ENCODE assay signal across 22 cellular contexts in the genomic region with DNA sequence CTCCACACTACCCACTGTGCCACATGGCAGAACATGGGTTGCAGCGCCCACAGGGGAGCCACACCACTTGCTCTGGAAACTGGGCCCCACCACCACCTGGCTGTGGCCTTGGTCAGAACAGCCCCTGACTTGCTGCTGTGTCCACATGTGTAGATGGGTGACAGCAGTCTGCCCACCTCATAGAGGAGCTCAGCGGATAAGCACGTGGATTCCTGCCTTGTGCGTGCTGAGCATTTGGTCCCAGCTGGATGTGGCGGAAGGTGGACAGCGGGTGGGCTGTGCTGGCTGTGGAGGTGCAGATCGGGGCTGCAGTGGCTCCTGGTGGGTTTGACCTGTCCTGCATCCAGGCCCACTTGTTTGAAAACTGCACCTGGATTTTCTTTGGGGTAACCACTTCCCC. TPM values are rescaled to one million over a fixed set of nuclear protein-coding genes. Genes with fewer than 3 reads are reported as not detected.
A peak's percentile ranks its signal among the peaks of the same experiment; 100 is the strongest.
DNase-seq lines count a peak whose midpoint lies in the region; ATAC-seq and TF ChIP-seq lines count a peak whose summit lies in the region.
"Had no signal": no experiment of that assay in that cellular context is flagged by ENCODE, and none has a peak within 500 bp of the region (broad histone marks: within the 10 kb centered on the region; RNA-seq: fewer than 3 reads in every experiment).

No MANE protein-coding gene starts in this region.

- H2BK12ac ChIP-seq in mesenchymal stem cell (ENCODE audit: low read length in 2 of 2), result no peak overlapping the region

- H3K36me3 ChIP-seq in brain microvascular endothelial cell (replicated peaks) (no peaks in the 10 kb centered on the region), mesenchymal stem cell (ENCODE audit: control insufficient read depth in 1 of 2, insufficient read depth in 2 of 2, low read depth in 1 of 2, low read length in 2 of 2) (no peaks in the 10 kb centered on the region)

- intact Hi-C loops in right cardiac atrium (cut with DNase I) (no loop called here), cardiac septum (cut with DNase I) (no loop called here)
- intact Hi-C loops in activated naive CD4-positive, alpha-beta T cell treated with anti-CD3 and anti-CD28 coated beads for 36 hours (cut with micrococcal nuclease), result no loop called here

- H3K27ac Mint-ChIP-seq in activated naive CD4-positive, alpha-beta T cell treated with anti-CD3 and anti-CD28 coated beads for 36 hours, result no peak overlapping the region
- H3K27ac Mint-ChIP-seq: B cell; CD4-positive, alpha-beta T cell; CD8-positive, alpha-beta T cell had no signal

- WGBS in right cardiac atrium, result 92% methylated on average over 7 of the region's 7 CpGs
- WGBS in mesenchymal stem cell, result 88% methylated on average over 7 of the region's 7 CpGs

- ATAC-seq in right cardiac atrium, result no peak
- ATAC-seq: A549; CD8-positive, alpha-beta T cell; GM12878 had no signal

- DNase-seq in right cardiac atrium, result peak in 2 of 3 donors; percentile 28 to 40
- no peak for DNase-seq in cardiac septum (ENCODE audit: low spot score)
- DNase-seq in brain microvascular endothelial cell, result no peak
- no peak for DNase-seq in mesenchymal stem cell
- DNase-seq in activated naive CD4-positive, alpha-beta T cell treated with anti-CD3 and anti-CD28 coated beads for 36 hours, result no peak
- DNase-seq: AML-193; CD4-positive, alpha-beta T cell; COR-L47; DMS 273 treated with DMSO at 0.1 percent for 48 hours; DMS153; DMS53; DMS79; DND-41; EL; GDM1 had no signal

- no peak overlapping the region for H3K4me3 Mint-ChIP-seq in activated naive CD4-positive, alpha-beta T cell treated with anti-CD3 and anti-CD28 coated beads for 36 hours
- H3K4me3 Mint-ChIP-seq: B cell; CD4-positive, alpha-beta T cell; CD8-positive, alpha-beta T cell had no signal

- CTCF ChIA-PET in activated naive CD4-positive, alpha-beta T cell treated with anti-CD3 and anti-CD28 coated beads for 36 hours (lab: Charles Lee), result no interaction called here

- H3K27ac ChIP-seq in right cardiac atrium (ENCODE audit: low read length) (no peak overlapping the region), brain microvascular endothelial cell (no peak overlapping the region), mesenchymal stem cell (ENCODE audit: low read length, poor library complexity, severe bottlenecking) (no peak overlapping the region)
- H3K27ac ChIP-seq: 22Rv1; A549; BLaER1 treated with 17β-estradiol and CSF1 and Interleukin-3, amounts not matched to agents 10 nM and 100 nM; C4-2B had no signal

- in situ Hi-C loops in brain microvascular endothelial cell (cut with HindIII; ENCODE audit: low pct_ligation_motif_present, low sequenced_read_pairs), result no loop called here

- H3K4me1 Mint-ChIP-seq in activated naive CD4-positive, alpha-beta T cell treated with anti-CD3 and anti-CD28 coated beads for 36 hours (ENCODE audit: low read depth), result peaks cover 10% of the 10 kb centered on the region

- H3K4me3 ChIP-seq in right cardiac atrium (ENCODE audit: low read length), result no peak overlapping the region
- no peak overlapping the region for H3K4me3 ChIP-seq in brain microvascular endothelial cell (ENCODE audit: low read depth, low read length)
- H3K4me3 ChIP-seq in mesenchymal stem cell (ENCODE audit: insufficient read depth in 1 of 2, low read depth in 1 of 2, low read length in 2 of 2), result no peak overlapping the region
- H3K4me3 ChIP-seq: A549; BLaER1 treated with 17β-estradiol and CSF1 and Interleukin-3, amounts not matched to agents 10 nM and 100 nM; GM12878 had no signal

- no peak overlapping the region for H2BK5ac ChIP-seq in mesenchymal stem cell (ENCODE audit: low read depth, low read length, poor library complexity, severe bottlenecking)

- H2AK5ac ChIP-seq in mesenchymal stem cell (ENCODE audit: low read length, severe bottlenecking), result no peak overlapping the region

- H4K91ac ChIP-seq in mesenchymal stem cell (ENCODE audit: low read length), result peak overlapping the region; percentile 40

- no peak overlapping the region for H3K4ac ChIP-seq in mesenchymal stem cell (ENCODE audit: low read depth in 1 of 2, low read length in 2 of 2)

- no peak overlapping the region for H2BK15ac ChIP-seq in mesenchymal stem cell (ENCODE audit: low read depth, poor library complexity, severe bottlenecking)

- peak; percentile 0 for TF ChIP-seq CTCF in brain microvascular endothelial cell (IDR thresholded peaks at IDR 0.05; ENCODE audit: low read depth, low read length, missing control alignments)

- peaks cover 7% of the 10 kb centered on the region for H3K36me3 Mint-ChIP-seq in activated naive CD4-positive, alpha-beta T cell treated with anti-CD3 and anti-CD28 coated beads for 36 hours (ENCODE audit: low read depth)
- H3K36me3 Mint-ChIP-seq: CD8-positive, alpha-beta T cell had no signal

- H2BK120ac ChIP-seq in mesenchymal stem cell (ENCODE audit: low read depth, low read length), result no peak overlapping the region

- no peak overlapping the region for H3K4me2 ChIP-seq in mesenchymal stem cell (ENCODE audit: low read length, poor library complexity, severe bottlenecking)
- H3K4me2 ChIP-seq: A549; BLaER1 treated with 17β-estradiol and CSF1 and Interleukin-3, amounts not matched to agents 10 nM and 100 nM had no signal

- no peak overlapping the region for H2AFZ ChIP-seq in mesenchymal stem cell (ENCODE audit: low read depth, low read length)

- no peak overlapping the region for H3K14ac ChIP-seq in mesenchymal stem cell (ENCODE audit: low read length in 2 of 2)

- no peak overlapping the region for H3K9ac ChIP-seq in mesenchymal stem cell (ENCODE audit: low read length)
- H3K9ac ChIP-seq: BLaER1 treated with 17β-estradiol and CSF1 and Interleukin-3, amounts not matched to agents 10 nM and 100 nM had no signal

- H3K4me1 ChIP-seq in right cardiac atrium (ENCODE audit: control insufficient read depth, insufficient read depth, low read length) (no peaks in the 10 kb centered on the region), mesenchymal stem cell (ENCODE audit: control insufficient read depth, insufficient read depth, low read depth, low read length) (peaks cover 6% of the 10 kb centered on the region)

- no peak overlapping the region for H3K23ac ChIP-seq in mesenchymal stem cell (ENCODE audit: low read length in 2 of 2)

- H4K8ac ChIP-seq in mesenchymal stem cell (ENCODE audit: low read length), result no peak overlapping the region

- H3K27me3 Mint-ChIP-seq in activated naive CD4-positive, alpha-beta T cell treated with anti-CD3 and anti-CD28 coated beads for 36 hours (ENCODE audit: low read depth), result peaks cover 5% of the 10 kb centered on the region

- H3K79me1 ChIP-seq in mesenchymal stem cell (replicated peaks; ENCODE audit: low read length, poor library complexity, severe bottlenecking), result no peaks in the 10 kb centered on the region

- H3K9me3 Mint-ChIP-seq in activated naive CD4-positive, alpha-beta T cell treated with anti-CD3 and anti-CD28 coated beads for 36 hours, result peaks cover 10% of the 10 kb centered on the region

- no peak overlapping the region for H3K18ac ChIP-seq in mesenchymal stem cell (ENCODE audit: low read depth in 1 of 2, low read length in 2 of 2)

- H3K9me3 ChIP-seq in right cardiac atrium (ENCODE audit: control insufficient read depth, low read length), result no peaks in the 10 kb centered on the region
- H3K9me3 ChIP-seq in mesenchymal stem cell (ENCODE audit: control insufficient read depth, low read length), result peaks cover 13% of the 10 kb centered on the region

- H3K27me3 ChIP-seq in right cardiac atrium (ENCODE audit: control insufficient read depth, insufficient read depth) (no peaks in the 10 kb centered on the region), brain microvascular endothelial cell (replicated peaks) (no peaks in the 10 kb centered on the region), mesenchymal stem cell (ENCODE audit: control insufficient read depth in 1 of 2, insufficient read depth in 1 of 2, low read length in 2 of 2) (no peaks in the 10 kb centered on the region)

RNA-seq across cellular contexts. Expression of a gene that starts 6.0 kb away (rescaled TPM):
- 10 to 100 TPM; 12.8 to 17.8 (median 15.2) TPM for total RNA-seq in right cardiac atrium
- 9.9 TPM for polyA plus RNA-seq in right cardiac atrium
- 31.6 TPM for total RNA-seq in cardiac septum
- polyA plus RNA-seq in mesenchymal stem cell (2013, experiment 1 of 2), result 51.0 TPM
- polyA plus RNA-seq in mesenchymal stem cell (2013, experiment 2 of 2), result 49.9 TPM
- 1 to 10 TPM; 5.0 to 5.8 TPM for total RNA-seq in activated naive CD4-positive, alpha-beta T cell treated with anti-CD3 and anti-CD28 coated beads for 36 hours

Comparison
In these comparisons a context has a peak if more than half of its experiments do, and no peak if none do; other contexts are left out.
1. DNase-seq: peak in right cardiac atrium (2 of 3); none in cardiac septum (single experiment), brain microvascular endothelial cell (single experiment), mesenchymal stem cell (single experiment) and activated naive CD4-positive, alpha-beta T cell treated with anti-CD3 and anti-CD28 coated beads for 36 hours (single experiment).